11 cellular contexts compared by ENCODE assay signal in the genomic region with DNA sequence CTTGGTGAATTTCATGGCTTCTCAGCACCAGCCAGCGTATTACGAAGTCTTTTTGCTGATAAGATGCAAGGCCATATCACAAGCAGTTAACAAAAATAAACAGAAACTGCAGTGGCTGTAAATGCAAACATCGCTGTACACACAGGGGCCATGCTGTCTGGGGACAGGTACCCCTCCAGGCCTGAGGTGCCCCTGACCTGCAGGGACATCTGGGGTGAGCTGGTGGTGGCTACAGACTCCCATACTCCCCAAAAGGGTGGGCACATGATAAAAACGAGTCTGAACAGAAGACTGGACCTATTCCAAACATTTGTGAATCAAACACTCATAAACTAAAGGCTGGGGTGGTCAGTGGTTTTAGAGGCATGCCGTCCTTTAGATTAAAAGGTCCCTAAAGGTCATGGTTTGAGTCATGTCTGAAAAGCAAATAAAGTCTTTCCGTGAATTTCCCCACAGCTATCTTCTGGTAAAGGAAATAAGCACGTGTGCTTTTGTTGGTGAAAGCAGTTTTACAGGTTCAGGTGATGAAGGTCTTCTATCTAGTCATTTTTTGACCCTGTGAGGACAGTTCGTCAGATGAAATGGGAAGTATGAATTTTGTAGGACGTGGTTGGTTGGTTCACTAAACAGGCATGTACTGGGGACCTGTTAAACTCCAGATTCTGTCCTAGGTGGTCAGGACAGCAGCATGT. TPM values are rescaled to one million over a fixed set of nuclear protein-coding genes. Genes with fewer than 3 reads are reported as not detected.
DNase-seq lines count a peak whose midpoint lies in the region; ATAC-seq, FAIRE-seq and TF ChIP-seq lines count a peak whose summit lies in the region.
"Had no signal": no experiment of that assay in that cellular context is flagged by ENCODE, and none has a peak within 500 bp of the region (broad histone marks: within the 10 kb centered on the region; RNA-seq: fewer than 3 reads in every experiment).

No MANE protein-coding gene starts in this region.

- TF ChIP-seq EP300 in A549 (IDR thresholded peaks at IDR 0.05): peak; percentile 32 to 55; a peak in 1 of 5 replicates

- peaks cover 34% of the 10 kb centered on the region for H3K4me1 Mint-ChIP-seq in glutamatergic neuron (ENCODE audit: low read depth, unreplicated experiment)

- peak in 1 of 2 experiments; percentile 71 for DNase-seq in A549 (ENCODE audit: low read depth in 1 of 2, low spot score in 1 of 2)
- peak; percentile 13 for DNase-seq in OCI-M1 (lab: John Stamatoyannopoulos, UW)
- peak; percentile 57 for DNase-seq in fibroblast of mammary gland (ENCODE audit: low read depth)
- no peak for DNase-seq in glutamatergic neuron
- DNase-seq in NCI-H1436 (lab: John Stamatoyannopoulos, UW): no peak
- no peak for DNase-seq in omental fat pad (ENCODE audit: low spot score)
- DNase-seq: aorta, MM.1S had no signal

- peak overlapping the region; percentile 83 to 84 for H3K27ac ChIP-seq in A549

- POLR2A ChIA-PET in A549 (lab: Yijun Ruan, JAX): no interaction called here

- CTCF ChIA-PET in A549 (lab: Yijun Ruan, JAX): interaction anchor here (0.7 kb wide), 1 partner anchor 15 kb away, joined by 3 read pairs; no protein-coding TSS in a partner anchor

- H3K9me3 Mint-ChIP-seq in glutamatergic neuron (ENCODE audit: unreplicated experiment): peaks cover 2% of the 10 kb centered on the region

- peaks cover 62% of the 10 kb centered on the region for H3K4me1 ChIP-seq in A549

- H3K27ac Mint-ChIP-seq in glutamatergic neuron (ENCODE audit: unreplicated experiment): no peak overlapping the region

- H3K4me2 ChIP-seq in A549: peak overlapping the region; percentile 85

- WGBS in A549 (ENCODE audit: missing lambda C conversion rate): 2% methylated on average over 9 of the region's 9 CpGs

- peak; percentile 76 to 82; a peak in 5 of 6 replicates for ATAC-seq in A549
- ATAC-seq in GM19351 (IDR thresholded peaks at IDR 0.05; ENCODE audit: unreplicated experiment): peak; percentile 45
- no peak for ATAC-seq in GM19324 (IDR thresholded peaks at IDR 0.05; ENCODE audit: low FRiP score, unreplicated experiment)
- no peak for ATAC-seq in omental fat pad (ENCODE audit: low FRiP score)

- no peaks in the 10 kb centered on the region for H3K9me3 ChIP-seq in A549

- no peaks in the 10 kb centered on the region for H3K27me3 Mint-ChIP-seq in glutamatergic neuron (ENCODE audit: unreplicated experiment)

- no peak overlapping the region for H3K4me3 Mint-ChIP-seq in glutamatergic neuron (ENCODE audit: unreplicated experiment)

- no peak for FAIRE-seq in A549 (lab: Jason Lieb, UNC)
- FAIRE-seq: islet of Langerhans had no signal

- H3K36me3 Mint-ChIP-seq in glutamatergic neuron (ENCODE audit: unreplicated experiment): no peaks in the 10 kb centered on the region

- TF ChIP-seq POLR2A in A549 (IDR thresholded peaks at IDR 0.05; ENCODE audit: low read length): no peak

- peak overlapping the region; percentile 28; the same call in 1 of the 3 replicates for H3K4me3 ChIP-seq in A549
- no peak overlapping the region for H3K4me3 ChIP-seq in fibroblast of mammary gland (ENCODE audit: control insufficient read depth, low read depth, low read length)

- TF ChIP-seq CTCF in A549 (IDR thresholded peaks at IDR 0.05) (no peak), fibroblast of mammary gland (conservative IDR thresholded peaks at IDR 0.05; ENCODE audit: control insufficient read depth, insufficient read depth, low read depth, low read length) (no peak), glutamatergic neuron (IDR thresholded peaks at IDR 0.05; ENCODE audit: partially characterized antibody, unreplicated experiment) (no peak), omental fat pad (IDR thresholded peaks at IDR 0.05) (no peak)

- no peak for TF ChIP-seq RAD21 in A549 (conservative IDR thresholded peaks at IDR 0.05 in 1 of 2, IDR thresholded peaks at IDR 0.05 in 1 of 2)

TF ChIP-seq in A549, 52 proteins besides CTCF, POLR2A, EP300 and RAD21 (continues in another document):
- TF ChIP-seq, protein P1, sequence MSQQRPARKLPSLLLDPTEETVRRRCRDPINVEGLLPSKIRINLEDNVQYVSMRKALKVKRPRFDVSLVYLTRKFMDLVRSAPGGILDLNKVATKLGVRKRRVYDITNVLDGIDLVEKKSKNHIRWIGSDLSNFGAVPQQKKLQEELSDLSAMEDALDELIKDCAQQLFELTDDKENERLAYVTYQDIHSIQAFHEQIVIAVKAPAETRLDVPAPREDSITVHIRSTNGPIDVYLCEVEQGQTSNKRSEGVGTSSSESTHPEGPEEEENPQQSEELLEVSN (IDR thresholded peaks at IDR 0.05; ENCODE audit: borderline replicate concordance, low read depth): no peak
- TF ChIP-seq FOSL2 (IDR thresholded peaks at IDR 0.05) (0 out of 2 replicates have a peak, but pooled peaks have one; percentile 29), FOSL2 (CRISPR knock-in tag; IDR thresholded peaks at IDR 0.05) (peak; percentile 55; the same call in 1 of the 2 replicates), HOXB13 (CRISPR knock-in tag; IDR thresholded peaks at IDR 0.05; ENCODE audit: low read depth) (no peak), NR3C1 (IDR thresholded peaks at IDR 0.05) (no peak), BCL3 (IDR thresholded peaks at IDR 0.05) (no peak), KDM1A (IDR thresholded peaks at IDR 0.05; ENCODE audit: low read depth) (no peak), SMC3 (IDR thresholded peaks at IDR 0.05) (no peak), CHD4 (IDR thresholded peaks at IDR 0.05; ENCODE audit: borderline replicate concordance) (no peak), CBX8 (IDR thresholded peaks at IDR 0.05) (no peak), EHMT2 (IDR thresholded peaks at IDR 0.05; ENCODE audit: low read depth) (no peak), HES2 (IDR thresholded peaks at IDR 0.05) (no peak), GATA3 (IDR thresholded peaks at IDR 0.05; ENCODE audit: borderline replicate concordance) (peak; percentile 62), BHLHE40 (IDR thresholded peaks at IDR 0.05; ENCODE audit: low read depth, low read length) (no peak), ZSCAN20 (CRISPR knock-in tag; IDR thresholded peaks at IDR 0.05) (no peak), ZC3H11A (IDR thresholded peaks at IDR 0.05) (no peak), JUN (IDR thresholded peaks at IDR 0.05) (peak in 1 of 2 experiments; percentile 24; a peak in 1 of 5 replicates), RNF2 (IDR thresholded peaks at IDR 0.05; ENCODE audit: borderline replicate concordance, low read depth) (no peak), HOXA7 (CRISPR knock-in tag; IDR thresholded peaks at IDR 0.05) (no peak), JUNB (IDR thresholded peaks at IDR 0.05) (peak; percentile 58; the same call in 1 of the 2 replicates), NPAS2 (CRISPR knock-in tag; IDR thresholded peaks at IDR 0.05; ENCODE audit: borderline replicate concordance) (no peak)
- TF ChIP-seq, protein P2, sequence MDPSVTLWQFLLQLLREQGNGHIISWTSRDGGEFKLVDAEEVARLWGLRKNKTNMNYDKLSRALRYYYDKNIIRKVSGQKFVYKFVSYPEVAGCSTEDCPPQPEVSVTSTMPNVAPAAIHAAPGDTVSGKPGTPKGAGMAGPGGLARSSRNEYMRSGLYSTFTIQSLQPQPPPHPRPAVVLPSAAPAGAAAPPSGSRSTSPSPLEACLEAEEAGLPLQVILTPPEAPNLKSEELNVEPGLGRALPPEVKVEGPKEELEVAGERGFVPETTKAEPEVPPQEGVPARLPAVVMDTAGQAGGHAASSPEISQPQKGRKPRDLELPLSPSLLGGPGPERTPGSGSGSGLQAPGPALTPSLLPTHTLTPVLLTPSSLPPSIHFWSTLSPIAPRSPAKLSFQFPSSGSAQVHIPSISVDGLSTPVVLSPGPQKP (IDR thresholded peaks at IDR 0.05; ENCODE audit: low read depth, low read length): no peak
- TF ChIP-seq, protein P3, sequence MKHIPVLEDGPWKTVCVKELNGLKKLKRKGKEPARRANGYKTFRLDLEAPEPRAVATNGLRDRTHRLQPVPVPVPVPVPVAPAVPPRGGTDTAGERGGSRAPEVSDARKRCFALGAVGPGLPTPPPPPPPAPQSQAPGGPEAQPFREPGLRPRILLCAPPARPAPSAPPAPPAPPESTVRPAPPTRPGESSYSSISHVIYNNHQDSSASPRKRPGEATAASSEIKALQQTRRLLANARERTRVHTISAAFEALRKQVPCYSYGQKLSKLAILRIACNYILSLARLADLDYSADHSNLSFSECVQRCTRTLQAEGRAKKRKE (CRISPR knock-in tag; IDR thresholded peaks at IDR 0.05; ENCODE audit: low read depth): no peak

RNA-seq across cellular contexts. Expression of gene TTC39C, which starts 36.8 kb away (rescaled TPM):
- 18.4 and 19.2 TPM in 2 replicates for polyA plus RNA-seq in A549 (2011; rRNA removed)
- 4.1 and 5.0 TPM in 2 replicates for polyA plus RNA-seq in A549 (2012; cell fraction: cytosol; rRNA removed)
- 4.7 and 6.2 TPM in 2 replicates for polyA plus RNA-seq in A549 (2012; cell fraction: nucleus; rRNA removed)
- 7.3 to 8.7 TPM (median 8.7 TPM) in 3 replicates for polyA plus RNA-seq in A549 (2017; fragmentation: RNase III; extraction: RNeasy Plus Mini Kit Qiagen cat#74134 plus additional on column Dnase treatment)
- polyA minus RNA-seq in A549 (2011; rRNA and poly(A)+ RNA removed): 14.5 and 14.9 TPM in 2 replicates
- total RNA-seq in glutamatergic neuron (ENCODE audit: unreplicated experiment): 29.2 TPM
- total RNA-seq in omental fat pad: 10 to 100 TPM; 24.7 to 39.1 (median 34.2) TPM

Comparison
In these comparisons a context has a peak if more than half of its experiments do, and no peak if none do; other contexts are left out.
1. ATAC-seq: peak in A549 (2 of 2) and GM19351 (single experiment); none in GM19324 (single experiment) and omental fat pad (single experiment).
2. DNase-seq: peak in OCI-M1 (single experiment) and fibroblast of mammary gland (single experiment); none in glutamatergic neuron (single experiment), NCI-H1436 (single experiment) and omental fat pad (single experiment).